Comparison of ENCODE assay signal across 1 cellular context in genomic region chr14:24252289-24253124, GRCh38.
TF ChIP-seq lines count a peak whose summit lies in the region.

No MANE protein-coding gene starts in this region.

TF ChIP-seq in HepG2, 621 proteins besides CTCF, POLR2A, EP300 and RAD21 (continued from another document and continues in another):
- peak; percentile 72; the same call in 1 of the 2 replicates for TF ChIP-seq CSRNP1 (CRISPR knock-in tag; IDR thresholded peaks at IDR 0.05)
- TF ChIP-seq ZNF556 (CRISPR knock-in tag; IDR thresholded peaks at IDR 0.05; ENCODE audit: borderline replicate concordance) = peak; percentile 72; the same call in 1 of the 2 replicates
- peak; percentile 93 for TF ChIP-seq DNMT1 (CRISPR knock-in tag; IDR thresholded peaks at IDR 0.05)
- no peak for TF ChIP-seq AHR (CRISPR knock-in tag; IDR thresholded peaks at IDR 0.05)
- peak; percentile 35 for TF ChIP-seq THRA (CRISPR knock-in tag; IDR thresholded peaks at IDR 0.05; ENCODE audit: borderline replicate concordance)
- no peak for TF ChIP-seq ZNF121 (CRISPR knock-in tag; IDR thresholded peaks at IDR 0.05)
- TF ChIP-seq ZNF782 (CRISPR knock-in tag; IDR thresholded peaks at IDR 0.05; ENCODE audit: borderline replicate concordance) = no peak
- TF ChIP-seq RBM39 (IDR thresholded peaks at IDR 0.05; ENCODE audit: low read depth, low read length, poor library complexity, severe bottlenecking) = peak; percentile 47
- TF ChIP-seq ZNF569 (CRISPR knock-in tag; IDR thresholded peaks at IDR 0.05; ENCODE audit: borderline replicate concordance) = no peak
- no peak for TF ChIP-seq HNRNPLL (IDR thresholded peaks at IDR 0.05; ENCODE audit: low read depth, low read length, poor library complexity, severe bottlenecking)
- TF ChIP-seq ZNF543 (CRISPR knock-in tag; IDR thresholded peaks at IDR 0.05) = no peak
- TF ChIP-seq ZNF567 (CRISPR knock-in tag; IDR thresholded peaks at IDR 0.05; ENCODE audit: borderline replicate concordance) = peak; percentile 93; the same call in 1 of the 2 replicates
- TF ChIP-seq STAT5B (CRISPR knock-in tag; IDR thresholded peaks at IDR 0.05) = no peak
- no peak for TF ChIP-seq HOXA9 (CRISPR knock-in tag; IDR thresholded peaks at IDR 0.05; ENCODE audit: borderline replicate concordance)
- no peak; the same call in 1 of the 2 replicates for TF ChIP-seq HDAC2 (CRISPR knock-in tag; IDR thresholded peaks at IDR 0.05)
- no peak for TF ChIP-seq ZNF383 (CRISPR knock-in tag; IDR thresholded peaks at IDR 0.05; ENCODE audit: borderline replicate concordance)
- no peak for TF ChIP-seq ZFYVE20 (CRISPR knock-in tag; IDR thresholded peaks at IDR 0.05; ENCODE audit: borderline replicate concordance, low read depth)
- TF ChIP-seq SMAD1 (CRISPR knock-in tag; IDR thresholded peaks at IDR 0.05; ENCODE audit: borderline replicate concordance, low read depth) = peak; percentile 89; the same call in 1 of the 2 replicates
- TF ChIP-seq ZNF512B (CRISPR knock-in tag; IDR thresholded peaks at IDR 0.05; ENCODE audit: borderline replicate concordance) = no peak
- TF ChIP-seq FOXA1 (IDR thresholded peaks at IDR 0.05) = no peak
- TF ChIP-seq FOXA1 (CRISPR knock-in tag; IDR thresholded peaks at IDR 0.05) = peak; percentile 91
- TF ChIP-seq SIX4 (CRISPR knock-in tag; IDR thresholded peaks at IDR 0.05) = no peak
- no peak for TF ChIP-seq NR2C2 (CRISPR knock-in tag; IDR thresholded peaks at IDR 0.05; ENCODE audit: borderline replicate concordance)
- TF ChIP-seq FOXJ3 (CRISPR knock-in tag; IDR thresholded peaks at IDR 0.05; ENCODE audit: borderline replicate concordance) = peak; percentile 40; the same call in 1 of the 2 replicates
- TF ChIP-seq MED13 (CRISPR knock-in tag; IDR thresholded peaks at IDR 0.05) = no peak
- TF ChIP-seq ZC3H13 (CRISPR knock-in tag; IDR thresholded peaks at IDR 0.05) = no peak; the same call in 1 of the 2 replicates
- TF ChIP-seq LRRFIP1 (CRISPR knock-in tag; conservative IDR thresholded peaks at IDR 0.05) = no peak
- TF ChIP-seq ZNF563 (CRISPR knock-in tag; IDR thresholded peaks at IDR 0.05) = no peak
- no peak for TF ChIP-seq MBD4 (IDR thresholded peaks at IDR 0.05; ENCODE audit: borderline replicate concordance, low read length)
- TF ChIP-seq GRHL1 (CRISPR knock-in tag; conservative IDR thresholded peaks at IDR 0.05) = no peak
- no peak for TF ChIP-seq TARDBP (CRISPR knock-in tag; IDR thresholded peaks at IDR 0.05)
- TF ChIP-seq GTF3A (CRISPR knock-in tag; conservative IDR thresholded peaks at IDR 0.05) = no peak
- TF ChIP-seq SCMH1 (CRISPR knock-in tag; IDR thresholded peaks at IDR 0.05; ENCODE audit: borderline replicate concordance) = no peak
- TF ChIP-seq GATAD2A (CRISPR knock-in tag; IDR thresholded peaks at IDR 0.05) = peak; percentile 91
- no peak for TF ChIP-seq REXO4 (CRISPR knock-in tag; IDR thresholded peaks at IDR 0.05; ENCODE audit: borderline replicate concordance)
- no peak; the same call in 1 of the 2 replicates for TF ChIP-seq KDM4B (CRISPR knock-in tag; IDR thresholded peaks at IDR 0.05)
- no peak for TF ChIP-seq REL (CRISPR knock-in tag; conservative IDR thresholded peaks at IDR 0.05)
- peak; percentile 11; the same call in 1 of the 2 replicates for TF ChIP-seq ZNF12 (CRISPR knock-in tag; IDR thresholded peaks at IDR 0.05)
- 0 out of 2 replicates have a peak, but pooled peaks have one; percentile 8 for TF ChIP-seq MYPOP (CRISPR knock-in tag; IDR thresholded peaks at IDR 0.05)
- TF ChIP-seq NKX3-1 (CRISPR knock-in tag; IDR thresholded peaks at IDR 0.05) = no peak
- TF ChIP-seq TAF1 (CRISPR knock-in tag; IDR thresholded peaks at IDR 0.05) = peak; percentile 42; the same call in 1 of the 2 replicates
- peak; percentile 80; the same call in 1 of the 2 replicates for TF ChIP-seq POGZ (CRISPR knock-in tag; IDR thresholded peaks at IDR 0.05)
- peak; percentile 41; the same call in 1 of the 2 replicates for TF ChIP-seq ZNF768 (CRISPR knock-in tag; IDR thresholded peaks at IDR 0.05)
- no peak for TF ChIP-seq ZNF496 (CRISPR knock-in tag; IDR thresholded peaks at IDR 0.05; ENCODE audit: insufficient replicate concordance)
- no peak for TF ChIP-seq FOXO4 (CRISPR knock-in tag; conservative IDR thresholded peaks at IDR 0.05)
- no peak for TF ChIP-seq ZNF264 (CRISPR knock-in tag; IDR thresholded peaks at IDR 0.05)
- no peak for TF ChIP-seq TRIM24 (CRISPR knock-in tag; IDR thresholded peaks at IDR 0.05)
- no peak for TF ChIP-seq ZFP1 (CRISPR knock-in tag; IDR thresholded peaks at IDR 0.05)
- no peak for TF ChIP-seq ZNF670 (CRISPR knock-in tag; IDR thresholded peaks at IDR 0.05; ENCODE audit: borderline replicate concordance)
- peak; percentile 49; the same call in 1 of the 2 replicates for TF ChIP-seq MYNN (CRISPR knock-in tag; IDR thresholded peaks at IDR 0.05; ENCODE audit: low read depth)
- TF ChIP-seq ZNF672 (CRISPR knock-in tag; IDR thresholded peaks at IDR 0.05) = no peak
- peak; percentile 84 for TF ChIP-seq ZNF781 (CRISPR knock-in tag; IDR thresholded peaks at IDR 0.05; ENCODE audit: borderline replicate concordance, not compliant biosample characterization)
- no peak for TF ChIP-seq ZNF513 (CRISPR knock-in tag; conservative IDR thresholded peaks at IDR 0.05)
- TF ChIP-seq SRF (IDR thresholded peaks at IDR 0.05; ENCODE audit: low read depth, low read length) = no peak
- no peak for TF ChIP-seq SSRP1 (CRISPR knock-in tag; IDR thresholded peaks at IDR 0.05)
- TF ChIP-seq GABPA (IDR thresholded peaks at IDR 0.05; ENCODE audit: low read depth, low read length) = no peak
- peak; percentile 30; the same call in 1 of the 2 replicates for TF ChIP-seq GABPA (CRISPR knock-in tag; IDR thresholded peaks at IDR 0.05; ENCODE audit: low read depth)
- TF ChIP-seq TEF (CRISPR knock-in tag; IDR thresholded peaks at IDR 0.05) = no peak
- 0 out of 2 replicates have a peak, but pooled peaks have one; percentile 9 for TF ChIP-seq KDM5B (CRISPR knock-in tag; IDR thresholded peaks at IDR 0.05; ENCODE audit: borderline replicate concordance)
- peak; percentile 58; the same call in 1 of the 2 replicates for TF ChIP-seq DMAP1 (CRISPR knock-in tag; IDR thresholded peaks at IDR 0.05)
- no peak for TF ChIP-seq MIER3 (CRISPR knock-in tag; IDR thresholded peaks at IDR 0.05; ENCODE audit: borderline replicate concordance)
